Comparison of ENCODE assay signal across 1 cellular context in the genomic region with DNA sequence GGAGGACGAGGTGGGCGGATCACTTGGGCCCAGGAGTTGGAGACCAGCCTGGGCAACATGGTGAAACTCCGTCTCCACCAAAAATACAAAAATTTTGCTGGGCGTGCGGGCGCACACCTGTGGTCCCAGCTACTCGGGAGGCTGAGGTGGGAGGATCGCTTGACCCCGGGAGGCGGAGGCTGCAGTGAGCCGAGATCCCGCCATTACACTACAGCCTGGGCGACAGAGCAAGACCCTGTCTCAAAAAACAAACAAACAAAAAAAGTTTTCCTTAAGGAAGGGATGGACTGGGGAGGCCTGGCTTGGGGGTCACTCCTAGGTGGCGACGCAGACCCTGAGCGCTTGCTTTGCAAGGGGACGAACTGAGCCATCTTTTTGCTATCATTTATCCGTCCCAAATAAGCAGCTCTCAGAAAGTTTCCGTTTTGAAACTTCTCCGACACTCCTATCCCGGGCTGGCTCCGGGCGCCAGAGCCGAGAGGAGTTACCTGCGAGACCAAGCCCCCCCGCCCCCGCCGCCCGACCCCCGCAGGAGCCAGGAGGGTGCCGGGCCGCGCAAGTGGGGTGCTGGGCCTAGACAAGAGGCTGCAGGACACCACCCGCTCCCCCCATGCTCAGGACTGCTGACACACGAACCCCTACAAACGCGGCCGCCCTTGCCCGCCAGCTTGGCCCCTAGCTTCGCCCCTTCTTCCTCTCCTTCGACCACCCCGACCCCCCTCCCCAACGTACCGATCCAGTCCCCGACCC.
TF ChIP-seq lines count a peak whose summit lies in the region.

No MANE protein-coding gene starts in this region.

TF ChIP-seq in HCT116, 20 proteins besides CTCF, POLR2A, EP300 and RAD21 (continued from another document):
- TF ChIP-seq REST (IDR thresholded peaks at IDR 0.05; ENCODE audit: low read depth) (no peak), EZH2 (IDR thresholded peaks at IDR 0.05) (no peak), SIN3A (IDR thresholded peaks at IDR 0.05; ENCODE audit: low read depth) (no peak), TCF7L2 (IDR thresholded peaks at IDR 0.05; ENCODE audit: borderline replicate concordance, extremely low read depth, insufficient read depth, insufficient read length) (no peak), EGR1 (IDR thresholded peaks at IDR 0.05; ENCODE audit: low read depth) (no peak), MAX (IDR thresholded peaks at IDR 0.05) (no peak), YY1 (IDR thresholded peaks at IDR 0.05; ENCODE audit: extremely low read depth, insufficient replicate concordance, low read depth, low read length) (no peak), EZH2phosphoT487 (IDR thresholded peaks at IDR 0.05; ENCODE audit: borderline replicate concordance) (no peak), SP1 (IDR thresholded peaks at IDR 0.05; ENCODE audit: low read depth) (no peak), FOSL1 (IDR thresholded peaks at IDR 0.05; ENCODE audit: low read depth) (no peak)
- TF ChIP-seq, protein P1, sequence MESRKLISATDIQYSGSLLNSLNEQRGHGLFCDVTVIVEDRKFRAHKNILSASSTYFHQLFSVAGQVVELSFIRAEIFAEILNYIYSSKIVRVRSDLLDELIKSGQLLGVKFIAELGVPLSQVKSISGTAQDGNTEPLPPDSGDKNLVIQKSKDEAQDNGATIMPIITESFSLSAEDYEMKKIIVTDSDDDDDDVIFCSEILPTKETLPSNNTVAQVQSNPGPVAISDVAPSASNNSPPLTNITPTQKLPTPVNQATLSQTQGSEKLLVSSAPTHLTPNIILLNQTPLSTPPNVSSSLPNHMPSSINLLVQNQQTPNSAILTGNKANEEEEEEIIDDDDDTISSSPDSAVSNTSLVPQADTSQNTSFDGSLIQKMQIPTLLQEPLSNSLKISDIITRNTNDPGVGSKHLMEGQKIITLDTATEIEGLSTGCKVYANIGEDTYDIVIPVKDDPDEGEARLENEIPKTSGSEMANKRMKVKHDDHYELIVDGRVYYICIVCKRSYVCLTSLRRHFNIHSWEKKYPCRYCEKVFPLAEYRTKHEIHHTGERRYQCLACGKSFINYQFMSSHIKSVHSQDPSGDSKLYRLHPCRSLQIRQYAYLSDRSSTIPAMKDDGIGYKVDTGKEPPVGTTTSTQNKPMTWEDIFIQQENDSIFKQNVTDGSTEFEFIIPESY (IDR thresholded peaks at IDR 0.05; ENCODE audit: extremely low read depth, insufficient replicate concordance, low read length), result no peak
